ENCODE assay signal across 17 cellular contexts in genomic region chr11:96027021-96027420, GRCh38.
A peak's percentile ranks its signal among the peaks of the same experiment; 100 is the strongest.
DNase-seq lines count a peak whose midpoint lies in the region; ATAC-seq, FAIRE-seq and TF ChIP-seq lines count a peak whose summit lies in the region.
"Had no signal": no experiment of that assay in that cellular context is flagged by ENCODE, and none has a peak within 500 bp of the region (broad histone marks: within the 10 kb centered on the region; RNA-seq: fewer than 3 reads in every experiment).

No MANE protein-coding gene starts in this region.

- in situ Hi-C loops in HepG2 (cut with HindIII; ENCODE audit: extremely low pct_ligation_motif_present, low pct_unique_long_range_greater_than_20kb) = no loop called here
- in situ Hi-C loops in K562 (cut with MboI) = no loop called here

- no peak for TF ChIP-seq CTCF in HepG2 (CRISPR knock-in tag; IDR thresholded peaks at IDR 0.05)
- TF ChIP-seq CTCF in right lobe of liver (IDR thresholded peaks at IDR 0.05) = no peak
- TF ChIP-seq CTCF in K562 (IDR thresholded peaks at IDR 0.05 in 2 of 3, conservative IDR thresholded peaks at IDR 0.05 in 1 of 3; ENCODE audit: insufficient read depth in 2 of 3, low read depth in 1 of 3, low read length in 3 of 3) = no peak

- no peaks in the 10 kb centered on the region for H3K9me3 ChIP-seq in HepG2 (ENCODE audit: low read length)
- H3K9me3 ChIP-seq in right lobe of liver = no peaks in the 10 kb centered on the region
- no peaks in the 10 kb centered on the region for H3K9me3 ChIP-seq in K562 (replicated peaks; ENCODE audit: control insufficient read depth, insufficient read depth, low read depth, low read length)
- H3K9me3 ChIP-seq: A549, BE2C, HAP-1 had no signal

- CTCF ChIA-PET in HepG2 (lab: Yijun Ruan, JAX; ENCODE audit: low intra/inter-chr PET ratio, low total read pairs) (no interaction called here), T-cell (lab: Charles Lee) (no interaction called here), K562 (lab: Yijun Ruan, JAX; ENCODE audit: low intra/inter-chr PET ratio) (no interaction called here)

- DNase-seq in HepG2 (ENCODE audit: low spot score) = no peak
- DNase-seq in right lobe of liver = no peak
- DNase-seq in T-cell = no peak
- DNase-seq in K562 (ENCODE audit: extremely low read depth in 1 of 4, low spot score in 3 of 4) = no peak
- no peak for DNase-seq in NCI-H2227 treated with DMSO at 0.1 percent for 48 hours (lab: John Stamatoyannopoulos, UW)
- DNase-seq in SW 1271 (lab: John Stamatoyannopoulos, UW) = no peak
- DNase-seq: BE2C, Calu3, DMS 273 treated with DMSO at 0.1 percent for 48 hours had no signal

- H3K4me3 ChIP-seq in HepG2 (replicated peaks in 1 of 3; ENCODE audit: insufficient read depth in 1 of 3, low read depth in 2 of 3, low read length in 3 of 3) = no peak overlapping the region
- H3K4me3 ChIP-seq in right lobe of liver = no peak overlapping the region
- H3K4me3 ChIP-seq in K562 = no peak overlapping the region
- H3K4me3 ChIP-seq: A549, HAP-1 had no signal

- H3K27me3 ChIP-seq in HepG2 (ENCODE audit: control insufficient read depth in 1 of 2, insufficient read depth in 2 of 2, low read length in 2 of 2) (no peaks in the 10 kb centered on the region), right lobe of liver (no peaks in the 10 kb centered on the region), K562 (ENCODE audit: control insufficient read depth in 2 of 2, insufficient read depth in 2 of 2, low read length in 2 of 2) (no peaks in the 10 kb centered on the region)
- H3K27me3 ChIP-seq: BE2C had no signal

- H3K27ac ChIP-seq in HepG2 (ENCODE audit: extremely low read length, insufficient read depth, low read length) (no peak overlapping the region), right lobe of liver (no peak overlapping the region), K562 (ENCODE audit: extremely low read depth, low read depth, low read length) (no peak overlapping the region)
- H3K27ac ChIP-seq: A549, C4-2B had no signal

- H3K36me3 Mint-ChIP-seq in T-cell = peaks cover 20% of the 10 kb centered on the region

- intact Hi-C loops in HepG2 (cut with micrococcal nuclease; ENCODE audit: unreplicated experiment) = no loop called here
- intact Hi-C loops in right lobe of liver (cut with DNase I) = no loop called here
- intact Hi-C loops in K562 (cut with micrococcal nuclease) = no loop called here

- FAIRE-seq in HepG2 (lab: Jason Lieb, UNC) = no peak
- FAIRE-seq in K562 (lab: Jason Lieb, UNC) = no peak
- FAIRE-seq: A549, GM12891, GM19239, H1, HTR-8/SVneo had no signal

- no peaks in the 10 kb centered on the region for H3K27me3 Mint-ChIP-seq in T-cell

- no peaks in the 10 kb centered on the region for H3K79me2 ChIP-seq in HepG2 (ENCODE audit: insufficient read depth, low read length)
- H3K79me2 ChIP-seq in K562 (ENCODE audit: control insufficient read depth, insufficient read depth, low read length) = no peaks in the 10 kb centered on the region

- TF ChIP-seq EP300 in HepG2 (IDR thresholded peaks at IDR 0.05; ENCODE audit: low read depth in 2 of 2, low read length in 2 of 2) = no peak
- no peak for TF ChIP-seq EP300 in HepG2 (CRISPR knock-in tag; IDR thresholded peaks at IDR 0.05; ENCODE audit: borderline replicate concordance)
- no peak for TF ChIP-seq EP300 in K562 (IDR thresholded peaks at IDR 0.05; ENCODE audit: low read length)

- no peaks in the 10 kb centered on the region for H3K9me3 Mint-ChIP-seq in T-cell

- POLR2A ChIA-PET in HepG2 (lab: Yijun Ruan, JAX) = no interaction called here
- POLR2A ChIA-PET in T-cell (lab: Charles Lee) = no interaction called here
- POLR2A ChIA-PET in K562 (lab: Yijun Ruan, JAX) = interaction anchor here (1.0 kb wide), 1 partner anchor 127 kb away, joined by 3 read pairs; no protein-coding TSS in a partner anchor

- H3K4me3 Mint-ChIP-seq in T-cell = peak overlapping the region in 1 of 3 donors; percentile 8

- H3K4me1 ChIP-seq in HepG2 (ENCODE audit: insufficient read depth, low read length) (no peaks in the 10 kb centered on the region; the same call in 1 of the 2 replicates), right lobe of liver (no peaks in the 10 kb centered on the region), K562 (replicated peaks in 1 of 2; ENCODE audit: control insufficient read depth in 2 of 2, insufficient read depth in 2 of 2, low read length in 2 of 2) (no peaks in the 10 kb centered on the region)
- H3K4me1 ChIP-seq: A549, HAP-1 had no signal

- H3K9me1 ChIP-seq in K562 (ENCODE audit: control insufficient read depth, insufficient read depth, low read length) = peaks cover under 1% of the 10 kb centered on the region

- BruUV-seq in HepG2 (replicated peaks; lab: Mats Ljungman, UMichigan) (no TSS peak), K562 (replicated peaks; lab: Mats Ljungman, UMichigan) (no TSS peak)

- TF ChIP-seq POLR2A in HepG2 (IDR thresholded peaks at IDR 0.05; ENCODE audit: insufficient read depth in 1 of 2, low read depth in 2 of 2, low read length in 2 of 2) (no peak), right lobe of liver (IDR thresholded peaks at IDR 0.05) (no peak), K562 (conservative IDR thresholded peaks at IDR 0.05) (no peak)

- no peak overlapping the region for H2AFZ ChIP-seq in HepG2 (ENCODE audit: low read length)
- no peak overlapping the region for H2AFZ ChIP-seq in K562 (ENCODE audit: low read depth, low read length)

- no peak for ATAC-seq in HepG2
- no peak for ATAC-seq in right lobe of liver
- no peak for ATAC-seq in T-cell (replicated peaks in 1 of 4)
- no peak for ATAC-seq in K562
- ATAC-seq in HG02678 (IDR thresholded peaks at IDR 0.05; ENCODE audit: unreplicated experiment) = no peak
- ATAC-seq: A549 had no signal

- no peak overlapping the region for H3K4me2 ChIP-seq in HepG2 (ENCODE audit: low read depth, low read length)
- no peak overlapping the region for H3K4me2 ChIP-seq in K562 (ENCODE audit: insufficient read depth, low read length)
- H3K4me2 ChIP-seq: A549 had no signal

- H4K20me1 ChIP-seq in HepG2 (ENCODE audit: insufficient read depth, low read length) = no peaks in the 10 kb centered on the region
- no peaks in the 10 kb centered on the region for H4K20me1 ChIP-seq in K562 (replicated peaks; ENCODE audit: control insufficient read depth, insufficient read depth, low read length)

- TF ChIP-seq RAD21 in HepG2 (CRISPR knock-in tag; IDR thresholded peaks at IDR 0.05) = no peak
- TF ChIP-seq RAD21 in K562 (CRISPR knock-in tag; conservative IDR thresholded peaks at IDR 0.05 in 1 of 2, IDR thresholded peaks at IDR 0.05 in 1 of 2) = no peak

- peaks cover 59 to 70% (median 66%) of the 10 kb centered on the region in 3 donors for H3K4me1 Mint-ChIP-seq in T-cell

- no peak overlapping the region for H3K9ac ChIP-seq in HepG2 (ENCODE audit: insufficient read depth, low read depth, low read length)
- no peak overlapping the region for H3K9ac ChIP-seq in K562 (ENCODE audit: insufficient read depth in 1 of 2, low read depth in 2 of 2, low read length in 2 of 2)

- H3K27ac Mint-ChIP-seq in T-cell = peak overlapping the region; percentile 61 to 75

- H3K36me3 ChIP-seq in HepG2 (replicated peaks in 1 of 2; ENCODE audit: control insufficient read depth in 1 of 2, insufficient read depth in 2 of 2, low read length in 2 of 2) (peaks cover 5 to 9% of the 10 kb centered on the region in 2 experiments; a peak in 4 of 5 replicates), right lobe of liver (no peaks in the 10 kb centered on the region), K562 (ENCODE audit: control insufficient read depth, insufficient read depth, low read length) (no peaks in the 10 kb centered on the region)
- H3K36me3 ChIP-seq: BE2C, HAP-1 had no signal

TF ChIP-seq in HepG2, 621 proteins besides CTCF, POLR2A, EP300 and RAD21:
- TF ChIP-seq ZNF343 (CRISPR knock-in tag; IDR thresholded peaks at IDR 0.05) = no peak
- TF ChIP-seq ZNF24 (IDR thresholded peaks at IDR 0.05) = 0 out of 2 replicates have a peak, but pooled peaks have one; percentile 61

TF ChIP-seq in K562, 482 proteins besides CTCF, POLR2A, EP300 and RAD21:
- TF ChIP-seq CUX1 (CRISPR knock-in tag; IDR thresholded peaks at IDR 0.05) (no peak), ZNF24 (IDR thresholded peaks at IDR 0.05) (peak; percentile 78)
TF ChIP-seq in K562: peak in this region for 1.

Comparison
In these comparisons a context has a peak if more than half of its experiments do, and no peak if none do; other contexts are left out.
1. Of the 241 proteins assayed by ChIP-seq in both HepG2 and K562: peak only in HepG2: none; only in K562: none; in both: ZNF24; in neither: 240.